27 cellular contexts compared by ENCODE assay signal in genomic region chr4:84995386-84995785, GRCh38. TPM values are rescaled to one million over a fixed set of nuclear protein-coding genes. Genes with fewer than 3 reads are reported as not detected.
DNase-seq lines count a peak whose midpoint lies in the region; ATAC-seq and TF ChIP-seq lines count a peak whose summit lies in the region.
"Had no signal": no experiment of that assay in that cellular context is flagged by ENCODE, and none has a peak within 500 bp of the region (broad histone marks: within the 10 kb centered on the region; RNA-seq: fewer than 3 reads in every experiment).

No MANE protein-coding gene starts in this region.

- H3K9ac ChIP-seq in SK-N-SH: no peak overlapping the region

- no peaks in the 10 kb centered on the region for H4K20me1 ChIP-seq in SK-N-SH (ENCODE audit: insufficient read depth)

- DNase-seq in SK-N-SH (no peak), amniotic epithelial cell (ENCODE audit: low read depth) (peak; percentile 46), iris pigment epithelial cell (ENCODE audit: low read depth) (peak; percentile 26), C1 segment of cervical spinal cord (lab: John Stamatoyannopoulos, UW) (no peak), NCI-H1417 treated with DMSO at 0.1 percent for 48 hours (lab: John Stamatoyannopoulos, UW) (no peak), KG1 (lab: John Stamatoyannopoulos, UW) (no peak), immature natural killer cell (no peak)
- DNase-seq: activated B cell treated with CpG ODN at 0.5 μM for 24 hours; CD8-positive, alpha-beta memory T cell; colonic mucosa; H7; kidney; lower lobe of right lung; NCI-H1105; NCI-H2081; NCI-H345; NCI-H774; sigmoid colon; stomach; SW 1271; tibial artery had no signal

- no peaks in the 10 kb centered on the region for H3K4me1 Mint-ChIP-seq in immature natural killer cell
- H3K4me1 Mint-ChIP-seq: activated B cell treated with CpG ODN at 0.5 μM for 24 hours; CD8-positive, alpha-beta memory T cell had no signal

- H3K4me3 ChIP-seq in SK-N-SH (ENCODE audit: low read depth in 2 of 2, low read length in 1 of 2): no peak overlapping the region
- H3K4me3 ChIP-seq: colonic mucosa, lower lobe of right lung, sigmoid colon, stomach, tibial artery had no signal

- CTCF ChIA-PET in SK-N-SH (lab: Yijun Ruan, JAX): interaction anchor here (1.3 kb wide), 1 partner anchor 24 kb away, joined by 4 read pairs; no protein-coding TSS in a partner anchor

- 46% methylated on average over 3 of the region's 3 CpGs for WGBS in SK-N-SH (ENCODE audit: low lambda C conversion rate)

- no peaks in the 10 kb centered on the region for H3K4me1 ChIP-seq in SK-N-SH (ENCODE audit: control insufficient read depth in 1 of 2, insufficient read depth in 2 of 2, low read depth in 1 of 2, low read length in 1 of 2)
- H3K4me1 ChIP-seq: colonic mucosa, lower lobe of right lung, stomach had no signal

- peaks cover 0 to 22% (median 15%) of the 10 kb centered on the region in 6 donors for H3K9me3 Mint-ChIP-seq in immature natural killer cell
- H3K9me3 Mint-ChIP-seq: activated B cell treated with CpG ODN at 0.5 μM for 24 hours; activated T-helper 1 cell treated with anti-CD3 and anti-CD28 coated beads, Interleukin-12 subunit alpha, Interleukin-12 subunit beta, Interleukin-2, Interleukin-4 antibody, amounts not matched to agents 30 ng/mL and 10 ng/mL and 1 ng/mL, durations not matched to agents 14 hours and 24 hours and 36 hours had no signal

- H3F3A ChIP-seq in SK-N-SH (replicated peaks; ENCODE audit: insufficient read depth): peaks cover 17% of the 10 kb centered on the region

- no peak overlapping the region for H3K4me3 Mint-ChIP-seq in immature natural killer cell
- H3K4me3 Mint-ChIP-seq: activated B cell treated with CpG ODN at 0.5 μM for 24 hours; activated naive CD8-positive, alpha-beta T cell; activated T-helper 1 cell treated with anti-CD3 and anti-CD28 coated beads, Interleukin-12 subunit alpha, Interleukin-12 subunit beta, Interleukin-2, Interleukin-4 antibody, amounts not matched to agents 30 ng/mL and 10 ng/mL and 1 ng/mL, durations not matched to agents 14 hours and 24 hours and 36 hours; CD8-positive, alpha-beta memory T cell had no signal

- H3K4me2 ChIP-seq in SK-N-SH: no peak overlapping the region

- no peaks in the 10 kb centered on the region for H3K27me3 ChIP-seq in SK-N-SH (ENCODE audit: insufficient read depth)
- H3K27me3 ChIP-seq: colonic mucosa, sigmoid colon, stomach, tibial artery had no signal

- H3K9me2 ChIP-seq in SK-N-SH: no peaks in the 10 kb centered on the region

- POLR2A ChIA-PET in SK-N-SH (lab: Yijun Ruan, JAX): no interaction called here

- no peak for TF ChIP-seq CTCF in SK-N-SH (IDR thresholded peaks at IDR 0.05)

- no peaks in the 10 kb centered on the region for H3K79me2 ChIP-seq in SK-N-SH (ENCODE audit: insufficient read depth)

- H3K36me3 ChIP-seq in SK-N-SH (replicated peaks in 1 of 2; ENCODE audit: control insufficient read depth in 1 of 2, insufficient read depth in 2 of 2, low read length in 1 of 2): no peaks in the 10 kb centered on the region
- H3K36me3 ChIP-seq: colonic mucosa, lower lobe of right lung, sigmoid colon, stomach, tibial artery had no signal

- TF ChIP-seq EP300 in SK-N-SH (IDR thresholded peaks at IDR 0.05; ENCODE audit: borderline replicate concordance in 1 of 2, low read depth in 1 of 2, low read length in 1 of 2): no peak

- no peak for ATAC-seq in SK-N-SH treated with all-trans-retinoic acid at 6 μM for 48 hours
- ATAC-seq: lower lobe of right lung, Right ventricle myocardium inferior had no signal

- no peaks in the 10 kb centered on the region for H3K27me3 Mint-ChIP-seq in immature natural killer cell (ENCODE audit: low read depth in 3 of 3)
- H3K27me3 Mint-ChIP-seq: activated B cell treated with CpG ODN at 0.5 μM for 24 hours; activated naive CD8-positive, alpha-beta T cell; progenitor cell of endocrine pancreas had no signal

- TF ChIP-seq RAD21 in SK-N-SH (IDR thresholded peaks at IDR 0.05; ENCODE audit: low read length): no peak

- peak overlapping the region in 1 of 2 experiments; percentile 60; a peak in 2 of 4 replicates for H3K27ac ChIP-seq in SK-N-SH (ENCODE audit: low read depth in 2 of 2, low read length in 1 of 2)
- H3K27ac ChIP-seq: 22Rv1, colonic mucosa, lower lobe of right lung, sigmoid colon, stomach, tibial artery had no signal

- no peak overlapping the region for H2AFZ ChIP-seq in SK-N-SH (ENCODE audit: low read depth)

- no peaks in the 10 kb centered on the region; the same call in 1 of the 2 replicates for H3K9me3 ChIP-seq in SK-N-SH
- H3K9me3 ChIP-seq: colonic mucosa, lower lobe of right lung, sigmoid colon, stomach, tibial artery had no signal

- H3K27ac Mint-ChIP-seq in immature natural killer cell: no peak overlapping the region
- H3K27ac Mint-ChIP-seq: activated B cell treated with CpG ODN at 0.5 μM for 24 hours; activated naive CD8-positive, alpha-beta T cell; activated T-helper 1 cell treated with anti-CD3 and anti-CD28 coated beads, Interleukin-12 subunit alpha, Interleukin-12 subunit beta, Interleukin-2, Interleukin-4 antibody, amounts not matched to agents 30 ng/mL and 10 ng/mL and 1 ng/mL, durations not matched to agents 14 hours and 24 hours and 36 hours; CD8-positive, alpha-beta memory T cell; progenitor cell of endocrine pancreas had no signal

- H3K36me3 Mint-ChIP-seq in immature natural killer cell: no peaks in the 10 kb centered on the region
- H3K36me3 Mint-ChIP-seq: activated naive CD8-positive, alpha-beta T cell; CD8-positive, alpha-beta memory T cell had no signal

TF ChIP-seq in SK-N-SH, 30 proteins besides CTCF, POLR2A, EP300 and RAD21 (continues in another document):
- TF ChIP-seq USF1 (IDR thresholded peaks at IDR 0.05; ENCODE audit: borderline replicate concordance, low read depth): no peak

TF ChIP-seq in SK-N-SH treated with all-trans-retinoic acid at 6 μM for 48 hours, 23 proteins besides CTCF, POLR2A, EP300 and RAD21 (continues in another document):
- TF ChIP-seq POU6F1 (CRISPR knock-in tag; IDR thresholded peaks at IDR 0.05; ENCODE audit: borderline replicate concordance, low read depth) (no peak), ZNF8 (CRISPR knock-in tag; IDR thresholded peaks at IDR 0.05) (no peak), PATZ1 (CRISPR knock-in tag; IDR thresholded peaks at IDR 0.05; ENCODE audit: borderline replicate concordance) (no peak), CREB5 (CRISPR knock-in tag; IDR thresholded peaks at IDR 0.05; ENCODE audit: low read depth) (no peak), ZFP3 (CRISPR knock-in tag; IDR thresholded peaks at IDR 0.05) (no peak), TCF4 (CRISPR knock-in tag; IDR thresholded peaks at IDR 0.05; ENCODE audit: borderline replicate concordance) (no peak), ISL1 (CRISPR knock-in tag; IDR thresholded peaks at IDR 0.05) (no peak)

RNA-seq across cellular contexts. Expression of gene WDFY3, which starts 28.9 kb away (rescaled TPM):
- polyA plus RNA-seq in SK-N-SH (2012; rRNA removed) (13.8 and 17.4 TPM in 2 replicates), immature natural killer cell (under 1 TPM in 1 of 3 donors, not detected in 2; 0.02 TPM)
- polyA plus RNA-seq in SK-N-SH (2012; cell fraction: cytosol; rRNA removed): 10.2 and 14.0 TPM in 2 replicates
- polyA plus RNA-seq in SK-N-SH (2012; cell fraction: nucleus; rRNA removed): 22.9 and 35.1 TPM in 2 replicates
- polyA plus RNA-seq: CD8-positive, alpha-beta memory T cell had no signal

Comparison
In these comparisons a context has a peak if more than half of its experiments do, and no peak if none do; other contexts are left out.
1. DNase-seq: peak in amniotic epithelial cell (single experiment) and iris pigment epithelial cell (single experiment); none in SK-N-SH (single experiment), C1 segment of cervical spinal cord (0 of 14), NCI-H1417 treated with DMSO at 0.1 percent for 48 hours (single experiment), KG1 (single experiment) and immature natural killer cell (0 of 3).
2. RNA of gene WDFY3, which starts 28.9 kb away (polyA plus RNA-seq): 10.2 to 35.1 TPM in SK-N-SH; 0.02 TPM in immature natural killer cell; every median in the first group is over 10 times any median in the second.